ENCODE assay signal across 15 cellular contexts in genomic region chr15:31482122-31482922, GRCh38.
DNase-seq lines count a peak whose midpoint lies in the region; ATAC-seq, FAIRE-seq and TF ChIP-seq lines count a peak whose summit lies in the region.
"Had no signal": no experiment of that assay in that cellular context is flagged by ENCODE, and none has a peak within 500 bp of the region (broad histone marks: within the 10 kb centered on the region; RNA-seq: fewer than 3 reads in every experiment).

No MANE protein-coding gene starts in this region.

- no peak for FAIRE-seq in GM12878 (lab: Jason Lieb, UNC)
- FAIRE-seq in GM12892 (lab: Jason Lieb, UNC): no peak

- ATAC-seq in CD4-positive, alpha-beta T cell (ENCODE audit: poor library complexity): no peak
- no peak for ATAC-seq in GM12878
- no peak for ATAC-seq in natural killer cell treated with Interleukin-12 subunit alpha and Interleukin-12 subunit beta and Interleukin-15 and Interleukin-18, amount 100 ng/mL, for 72 hours
- ATAC-seq in GM19328 (IDR thresholded peaks at IDR 0.05; ENCODE audit: unreplicated experiment): no peak
- ATAC-seq in GM19035 (IDR thresholded peaks at IDR 0.05; ENCODE audit: unreplicated experiment): no peak

- no peak for TF ChIP-seq EP300 in GM12878 (IDR thresholded peaks at IDR 0.05; ENCODE audit: borderline replicate concordance in 1 of 2, control insufficient read depth in 1 of 2, low read depth in 2 of 2, low read length in 2 of 2)

- H2AFZ ChIP-seq in GM12878 (ENCODE audit: control insufficient read depth, low read depth, low read length): no peak overlapping the region

- RAD21 ChIA-PET in GM12878 (lab: Charles Lee; ENCODE audit: unreplicated experiment): interaction anchor here (1.6 kb wide), 1 partner anchor 44 kb away, joined by 5 read pairs; no protein-coding TSS in a partner anchor

- no TSS peak for BruUV-seq in GM12878 (replicated peaks; lab: Mats Ljungman, UMichigan)

- H3K4me1 Mint-ChIP-seq in CD4-positive, alpha-beta T cell (ENCODE audit: low read depth): peaks cover 43% of the 10 kb centered on the region
- H3K4me1 Mint-ChIP-seq in natural killer cell treated with Interleukin-12 subunit alpha and Interleukin-12 subunit beta and Interleukin-15 and Interleukin-18, amount 100 ng/mL, for 72 hours (ENCODE audit: low read depth in 2 of 2): peaks cover 20 to 24% of the 10 kb centered on the region in 2 donors
- H3K4me1 Mint-ChIP-seq: mesothelial cell of epicardium had no signal

- no peak overlapping the region for H3K9ac ChIP-seq in GM12878 (ENCODE audit: control insufficient read depth, insufficient read depth, low read length)
- H3K9ac ChIP-seq: BLaER1 treated with 17β-estradiol and CSF1 and Interleukin-3, amounts not matched to agents 10 nM and 100 nM had no signal

- no peaks in the 10 kb centered on the region for H3K27me3 ChIP-seq in CD4-positive, alpha-beta T cell (ENCODE audit: control insufficient read depth, insufficient read depth, low read length)
- H3K27me3 ChIP-seq in H7 (ENCODE audit: control insufficient read depth, insufficient read depth, low read length) (peaks cover 40% of the 10 kb centered on the region), GM12878 (replicated peaks in 1 of 2; ENCODE audit: control insufficient read depth in 2 of 2, insufficient read depth in 2 of 2, low read length in 1 of 2) (no peaks in the 10 kb centered on the region; a peak in 2 of 4 replicates)
- H3K27me3 ChIP-seq: BLaER1 treated with 17β-estradiol and CSF1 and Interleukin-3, amounts not matched to agents 10 nM and 100 nM had no signal

- H3K4me3 Mint-ChIP-seq in CD4-positive, alpha-beta T cell: peak overlapping the region; percentile 99
- H3K4me3 Mint-ChIP-seq in natural killer cell treated with Interleukin-12 subunit alpha and Interleukin-12 subunit beta and Interleukin-15 and Interleukin-18, amount 100 ng/mL, for 72 hours: peak overlapping the region; percentile 91
- H3K4me3 Mint-ChIP-seq: HFFc6 had no signal

- intact Hi-C loops in CD4-positive, alpha-beta T cell (cut with DNase I, micrococcal nuclease): loop anchor here in 1 of 2 experiments (5.0 to 10.0 kb wide), 2 partner anchors 88 to 390 kb away; partner anchors contain the start of gene OTUD7A
- intact Hi-C loops in GM12878 (cut with micrococcal nuclease; ENCODE audit: unreplicated experiment): loop anchor here (10.0 kb wide), 1 partner anchor 498 kb away; no protein-coding TSS in a partner anchor

- POLR2A ChIA-PET in CD4-positive, alpha-beta T cell (lab: Charles Lee): interaction anchor here (0.8 to 4.6 kb wide), 18 partner anchors 9 to 275 kb away, joined by 3 to 68 read pairs (median 9); partner anchors contain the start of gene KLF13
- POLR2A ChIA-PET in GM12878 (lab: Charles Lee): interaction anchor here (0.6 kb wide), 3 partner anchors 13 to 371 kb away, joined by 3 to 4 read pairs (median 3); no protein-coding TSS in a partner anchor

- in situ Hi-C loops in GM12878 (cut with MboI): no loop called here

- H3K36me3 ChIP-seq in H7 (replicated peaks; ENCODE audit: control insufficient read depth, insufficient read depth, low read length): no peaks in the 10 kb centered on the region
- no peaks in the 10 kb centered on the region for H3K36me3 ChIP-seq in GM12878 (ENCODE audit: control insufficient read depth in 2 of 2, insufficient read depth in 2 of 2, low read length in 1 of 2)
- H3K36me3 ChIP-seq: BLaER1 treated with 17β-estradiol and CSF1 and Interleukin-3, amounts not matched to agents 10 nM and 100 nM had no signal

- H3K27ac Mint-ChIP-seq in CD4-positive, alpha-beta T cell: peak overlapping the region; percentile 94
- H3K27ac Mint-ChIP-seq in natural killer cell treated with Interleukin-12 subunit alpha and Interleukin-12 subunit beta and Interleukin-15 and Interleukin-18, amount 100 ng/mL, for 72 hours: peak overlapping the region; percentile 80 to 93
- H3K27ac Mint-ChIP-seq: HFFc6, mesothelial cell of epicardium, progenitor cell of endocrine pancreas had no signal

- H3K9me3 Mint-ChIP-seq in CD4-positive, alpha-beta T cell: no peaks in the 10 kb centered on the region
- no peaks in the 10 kb centered on the region for H3K9me3 Mint-ChIP-seq in natural killer cell treated with Interleukin-12 subunit alpha and Interleukin-12 subunit beta and Interleukin-15 and Interleukin-18, amount 100 ng/mL, for 72 hours

- TF ChIP-seq CTCF in CD4-positive, alpha-beta T cell (IDR thresholded peaks at IDR 0.05): no peak
- no peak for TF ChIP-seq CTCF in GM12878 (IDR thresholded peaks at IDR 0.05 in 2 of 3, conservative IDR thresholded peaks at IDR 0.05 in 1 of 3; ENCODE audit: control insufficient read depth in 2 of 3, extremely low read depth in 1 of 3, insufficient read depth in 1 of 3, low read depth in 3 of 3, low read length in 3 of 3)

- no peak for DNase-seq in CD4-positive, alpha-beta T cell
- peak; percentile 68 for DNase-seq in H7
- DNase-seq in GM12878 (ENCODE audit: low read depth, low spot score): no peak
- peak; percentile 56 for DNase-seq in natural killer cell treated with Interleukin-12 subunit alpha and Interleukin-12 subunit beta and Interleukin-15 and Interleukin-18, amount 100 ng/mL, for 72 hours (ENCODE audit: low spot score)
- DNase-seq in AML-193 (lab: John Stamatoyannopoulos, UW): no peak
- no peak for DNase-seq in GM12892 (ENCODE audit: insufficient read length)
- DNase-seq: HFFc6, NCI-H1105, NCI-H524 treated with DMSO at 0.1 percent for 48 hours had no signal

- H3K4me3 ChIP-seq in H7 (ENCODE audit: insufficient read depth, low read depth, low read length): no peak overlapping the region
- H3K4me3 ChIP-seq in GM12878: no peak overlapping the region
- H3K4me3 ChIP-seq: BLaER1 treated with 17β-estradiol and CSF1 and Interleukin-3, amounts not matched to agents 10 nM and 100 nM had no signal

- H3K79me2 ChIP-seq in GM12878 (ENCODE audit: control insufficient read depth, insufficient read depth, low read length): no peaks in the 10 kb centered on the region

- 92% methylated on average over 38 of the region's 38 CpGs for WGBS in GM12878 (ENCODE audit: insufficient coverage, insufficient replicate concordance, low lambda C conversion rate, missing lambda C conversion rate)

- SMC1A ChIA-PET in GM12878 (lab: Charles Lee; ENCODE audit: uncharacterized antibody, unreplicated experiment): interaction anchor here (0.6 to 1.2 kb wide), 4 partner anchors 10 to 656 kb away, joined by 3 to 5 read pairs (median 4); no protein-coding TSS in a partner anchor

- peaks cover 9% of the 10 kb centered on the region for H3K36me3 Mint-ChIP-seq in CD4-positive, alpha-beta T cell (ENCODE audit: low read depth)
- H3K36me3 Mint-ChIP-seq in natural killer cell treated with Interleukin-12 subunit alpha and Interleukin-12 subunit beta and Interleukin-15 and Interleukin-18, amount 100 ng/mL, for 72 hours: peaks cover 4% of the 10 kb centered on the region

- no peak for TF ChIP-seq POLR2A in GM12878 (IDR thresholded peaks at IDR 0.05; ENCODE audit: low read depth, low read length)
- no peak for TF ChIP-seq POLR2A in GM12892 (IDR thresholded peaks at IDR 0.05; ENCODE audit: low read depth, low read length)

- H3K9me3 ChIP-seq in CD4-positive, alpha-beta T cell (ENCODE audit: control insufficient read depth, low read length): no peaks in the 10 kb centered on the region
- no peaks in the 10 kb centered on the region; the same call in 2 of the 3 replicates for H3K9me3 ChIP-seq in GM12878 (replicated peaks; ENCODE audit: control insufficient read depth, insufficient read depth, low read length)

- no peaks in the 10 kb centered on the region for H4K20me1 ChIP-seq in GM12878 (ENCODE audit: control insufficient read depth, insufficient read depth)
- H4K20me1 ChIP-seq: BLaER1 treated with 17β-estradiol and CSF1 and Interleukin-3, amounts not matched to agents 10 nM and 100 nM had no signal

- H3K4me2 ChIP-seq in GM12878 (ENCODE audit: control insufficient read depth, insufficient read depth): no peak overlapping the region
- H3K4me2 ChIP-seq: BLaER1 treated with 17β-estradiol and CSF1 and Interleukin-3, amounts not matched to agents 10 nM and 100 nM had no signal

- peaks cover 2% of the 10 kb centered on the region; the same call in 1 of the 2 replicates for H3K4me1 ChIP-seq in GM12878 (ENCODE audit: control insufficient read depth, insufficient read depth, low read length)

- CTCF ChIA-PET in CD4-positive, alpha-beta T cell (lab: Charles Lee): interaction anchor here (1.1 to 1.9 kb wide), 5 partner anchors 9 to 125 kb away, joined by 3 to 9 read pairs (median 4); no protein-coding TSS in a partner anchor
- CTCF ChIA-PET in GM12878 (lab: Yijun Ruan, JAX): interaction anchor here (0.9 to 2.3 kb wide), 3 partner anchors 9 to 293 kb away, joined by 5 to 8 read pairs (median 6); no protein-coding TSS in a partner anchor

- no peak for TF ChIP-seq RAD21 in GM12878 (IDR thresholded peaks at IDR 0.05; ENCODE audit: insufficient read depth, low read depth, low read length)

- H3K27ac ChIP-seq in CD4-positive, alpha-beta T cell (ENCODE audit: low read depth, low read length): no peak overlapping the region
- no peak overlapping the region for H3K27ac ChIP-seq in GM12878 (ENCODE audit: control insufficient read depth, insufficient read depth)
- H3K27ac ChIP-seq: BLaER1 treated with 17β-estradiol and CSF1 and Interleukin-3, amounts not matched to agents 10 nM and 100 nM; RWPE1 had no signal

- no peaks in the 10 kb centered on the region for H3K27me3 Mint-ChIP-seq in CD4-positive, alpha-beta T cell
- no peaks in the 10 kb centered on the region for H3K27me3 Mint-ChIP-seq in natural killer cell treated with Interleukin-12 subunit alpha and Interleukin-12 subunit beta and Interleukin-15 and Interleukin-18, amount 100 ng/mL, for 72 hours

TF ChIP-seq in GM12878, 131 proteins besides CTCF, POLR2A, EP300 and RAD21 (continues in another document):
- TF ChIP-seq ATF3 (IDR thresholded peaks at IDR 0.05; ENCODE audit: borderline replicate concordance, extremely low read depth, low read depth, low read length): no peak
- TF ChIP-seq HDAC2 (IDR thresholded peaks at IDR 0.05): no peak
- no peak for TF ChIP-seq YY1 (IDR thresholded peaks at IDR 0.05; ENCODE audit: low read depth, low read length)
- no peak for TF ChIP-seq PKNOX1 (IDR thresholded peaks at IDR 0.05)

Comparison
In these comparisons a context has a peak if more than half of its experiments do, and no peak if none do; other contexts are left out.
1. DNase-seq: peak in H7 (single experiment) and natural killer cell treated with Interleukin-12 subunit alpha and Interleukin-12 subunit beta and Interleukin-15 and Interleukin-18, amount 100 ng/mL, for 72 hours (single experiment); none in CD4-positive, alpha-beta T cell (0 of 10), GM12878 (single experiment), AML-193 (0 of 2) and GM12892 (single experiment).